Comparison of ENCODE assay signal across 8 cellular contexts in genomic region chr6:138691595-138692057, GRCh38.
DNase-seq lines count a peak whose midpoint lies in the region; FAIRE-seq and TF ChIP-seq lines count a peak whose summit lies in the region.

No MANE protein-coding gene starts in this region.

- no peaks in the 10 kb centered on the region for H4K20me1 ChIP-seq in keratinocyte (ENCODE audit: control insufficient read depth, extremely low read depth, insufficient read depth, low read length)

- H3K4me1 ChIP-seq in keratinocyte (ENCODE audit: control insufficient read depth, extremely low read depth, insufficient read depth, low read length) (peaks cover 30% of the 10 kb centered on the region), subcutaneous abdominal adipose tissue (ENCODE audit: control insufficient read depth in 5 of 5, insufficient read depth in 5 of 5, low read length in 5 of 5) (peaks cover 0 to 14% (median 12%) of the 10 kb centered on the region in 5 donors)

- peak; percentile 73 for FAIRE-seq in keratinocyte (lab: Jason Lieb, UNC)

- in situ Hi-C loops in G401 (cut with HindIII; ENCODE audit: low sequenced_read_pairs) = no loop called here

- H3K27ac ChIP-seq in keratinocyte (ENCODE audit: control insufficient read depth, insufficient read depth, low read length) = peak overlapping the region; percentile 94
- no peak overlapping the region for H3K27ac ChIP-seq in subcutaneous abdominal adipose tissue (ENCODE audit: low read depth, low read length)

- H2AFZ ChIP-seq in keratinocyte (ENCODE audit: control insufficient read depth, low read length) = peak overlapping the region; percentile 68

- no peaks in the 10 kb centered on the region for H3K9me1 ChIP-seq in keratinocyte (ENCODE audit: control insufficient read depth, extremely low read depth, insufficient read depth, low read length)

- TF ChIP-seq CTCF in keratinocyte (optimal IDR thresholded peaks at IDR 0.05 in 1 of 3, IDR thresholded peaks at IDR 0.05 in 1 of 3, conservative IDR thresholded peaks at IDR 0.05 in 1 of 3; ENCODE audit: extremely low read depth in 1 of 3, insufficient read depth in 2 of 3, low read length in 3 of 3) = no peak

- peaks cover 57% of the 10 kb centered on the region for H3K79me2 ChIP-seq in keratinocyte (ENCODE audit: control insufficient read depth, insufficient read depth, low read length)

- peaks cover 0 to 4% of the 10 kb centered on the region in 2 experiments for H3K36me3 ChIP-seq in keratinocyte (ENCODE audit: control insufficient read depth in 2 of 2, extremely low read depth in 1 of 2, insufficient read depth in 2 of 2, low read length in 2 of 2)
- H3K36me3 ChIP-seq in subcutaneous abdominal adipose tissue (ENCODE audit: control insufficient read depth in 5 of 5, insufficient read depth in 5 of 5, low read length in 5 of 5) = peaks cover 0 to 1% (median 0%) of the 10 kb centered on the region in 5 donors

- dilution Hi-C loops in keratinocyte (cut with MboI; ENCODE audit: extremely low pct_ligation_motif_present, low sequenced_read_pairs) = no loop called here

- H3K4me3 ChIP-seq in keratinocyte (ENCODE audit: control insufficient read depth in 2 of 3, extremely low read depth in 1 of 3, insufficient read depth in 2 of 3, low read depth in 1 of 3, low read length in 3 of 3) (peak overlapping the region; percentile 65 to 91 (median 78)), subcutaneous abdominal adipose tissue (ENCODE audit: low read depth in 1 of 5, low read length in 5 of 5) (peak overlapping the region; percentile 70 to 76 (median 75))

- no peaks in the 10 kb centered on the region for H3K9me3 ChIP-seq in keratinocyte (ENCODE audit: control insufficient read depth, low read depth, low read length)
- no peaks in the 10 kb centered on the region for H3K9me3 ChIP-seq in subcutaneous abdominal adipose tissue (ENCODE audit: control insufficient read depth in 5 of 5, low read length in 5 of 5)

- no peaks in the 10 kb centered on the region for H3K27me3 ChIP-seq in keratinocyte (ENCODE audit: control insufficient read depth, extremely low read depth, insufficient read depth, low read length)
- H3K27me3 ChIP-seq in subcutaneous abdominal adipose tissue (ENCODE audit: control insufficient read depth in 5 of 5, insufficient read depth in 4 of 5, low read length in 5 of 5) = no peaks in the 10 kb centered on the region

- peak overlapping the region; percentile 93 for H3K4me2 ChIP-seq in keratinocyte (ENCODE audit: control insufficient read depth, extremely low read depth, insufficient read depth, low read depth, low read length)

- peak overlapping the region; percentile 97 for H3K9ac ChIP-seq in keratinocyte (ENCODE audit: control insufficient read depth, extremely low read depth, insufficient read depth, low read length)
- peak overlapping the region in 4 of 5 donors; percentile 40 to 77 (median 62) for H3K9ac ChIP-seq in subcutaneous abdominal adipose tissue (ENCODE audit: low read length in 5 of 5)

- peak; percentile 26 for DNase-seq in G401 (ENCODE audit: low spot score)
- DNase-seq in HuH-7.5 (ENCODE audit: low spot score) = peak; percentile 33
- DNase-seq in astrocyte of the hippocampus (ENCODE audit: low read depth, low spot score) = peak; percentile 73
- no peak for DNase-seq in keratinocyte (ENCODE audit: low read depth, low spot score)
- DNase-seq in stimulated activated naive CD4-positive, alpha-beta T cell treated with Interleukin-2 at 50 U/mL for 16 hours (lab: John Stamatoyannopoulos, UW) = no peak
- no peak for DNase-seq in RPMI8226
- DNase-seq in activated effector memory CD4-positive, alpha-beta T cell treated with Interleukin-2 at 50 U/mL for 16 hours = no peak

Comparison
In these comparisons a context has a peak if more than half of its experiments do, and no peak if none do; other contexts are left out.
1. DNase-seq: peak in G401 (single experiment), HuH-7.5 (single experiment) and astrocyte of the hippocampus (single experiment); none in keratinocyte (single experiment), stimulated activated naive CD4-positive, alpha-beta T cell treated with Interleukin-2 at 50 U/mL for 16 hours (single experiment), RPMI8226 (single experiment) and activated effector memory CD4-positive, alpha-beta T cell treated with Interleukin-2 at 50 U/mL for 16 hours (single experiment).